ENCODE assay signal across 12 cellular contexts in genomic region chr11:67561971-67562560, GRCh38. TPM values are rescaled to one million over a fixed set of nuclear protein-coding genes. Genes with fewer than 3 reads are reported as not detected.
DNase-seq lines count a peak whose midpoint lies in the region; ATAC-seq and TF ChIP-seq lines count a peak whose summit lies in the region.
"Had no signal": no experiment of that assay in that cellular context is flagged by ENCODE, and none has a peak within 500 bp of the region (broad histone marks: within the 10 kb centered on the region; RNA-seq: fewer than 3 reads in every experiment).

No MANE protein-coding gene starts in this region.

- intact Hi-C loops in naive thymus-derived CD4-positive, alpha-beta T cell (cut with micrococcal nuclease), result no loop called here
- intact Hi-C loops in right cardiac atrium (cut with DNase I), result no loop called here

- H3K27me3 ChIP-seq in naive thymus-derived CD4-positive, alpha-beta T cell (ENCODE audit: control insufficient read depth in 2 of 2, insufficient read depth in 2 of 2, low read length in 2 of 2), result no peaks in the 10 kb centered on the region
- H3K27me3 ChIP-seq in right cardiac atrium (ENCODE audit: control insufficient read depth, insufficient read depth), result no peaks in the 10 kb centered on the region

- H3K9me3 Mint-ChIP-seq in memory B cell, result no peaks in the 10 kb centered on the region
- no peaks in the 10 kb centered on the region for H3K9me3 Mint-ChIP-seq in naive thymus-derived CD4-positive, alpha-beta T cell
- H3K9me3 Mint-ChIP-seq: activated T-helper 1 cell treated with anti-CD3 and anti-CD28 coated beads, Interleukin-12 subunit alpha, Interleukin-12 subunit beta, Interleukin-2, Interleukin-4 antibody, amounts not matched to agents 30 ng/mL and 10 ng/mL and 1 ng/mL, durations not matched to agents 14 hours and 24 hours and 36 hours; naive B cell had no signal

- 0 out of 2 replicates have a peak, but pooled peaks have one; percentile 26 for TF ChIP-seq EP300 in Ishikawa (IDR thresholded peaks at IDR 0.05; ENCODE audit: borderline replicate concordance)

- H3K27me3 Mint-ChIP-seq in memory B cell, result peaks cover 9% of the 10 kb centered on the region
- H3K27me3 Mint-ChIP-seq in naive thymus-derived CD4-positive, alpha-beta T cell, result peaks cover 0 to 18% (median 0%) of the 10 kb centered on the region in 5 donors

- H3K4me1 ChIP-seq in naive thymus-derived CD4-positive, alpha-beta T cell (ENCODE audit: control insufficient read depth in 2 of 2, insufficient read depth in 2 of 2, low read length in 2 of 2), result no peaks in the 10 kb centered on the region
- no peaks in the 10 kb centered on the region for H3K4me1 ChIP-seq in right cardiac atrium (ENCODE audit: control insufficient read depth, insufficient read depth, low read length)

- CTCF ChIA-PET in naive thymus-derived CD4-positive, alpha-beta T cell (lab: Charles Lee), result interaction anchor here (1.2 kb wide), 1 partner anchor 215 kb away, joined by 3 read pairs; no protein-coding TSS in a partner anchor

- DNase-seq in memory B cell (ENCODE audit: low spot score in 2 of 2), result no peak
- DNase-seq in naive thymus-derived CD4-positive, alpha-beta T cell, result no peak
- DNase-seq in right cardiac atrium, result no peak
- DNase-seq in nucleus accumbens (lab: John Stamatoyannopoulos, UW), result no peak
- DNase-seq: naive B cell, SHP77 had no signal

- no peaks in the 10 kb centered on the region for H3K36me3 Mint-ChIP-seq in memory B cell
- H3K36me3 Mint-ChIP-seq in naive thymus-derived CD4-positive, alpha-beta T cell, result no peaks in the 10 kb centered on the region
- H3K36me3 Mint-ChIP-seq: naive B cell had no signal

- H3K27ac ChIP-seq in naive thymus-derived CD4-positive, alpha-beta T cell (ENCODE audit: low read depth, low read length), result no peak overlapping the region
- H3K27ac ChIP-seq in right cardiac atrium (ENCODE audit: low read length), result no peak overlapping the region

- H3K4me3 ChIP-seq in naive thymus-derived CD4-positive, alpha-beta T cell (ENCODE audit: low read length), result no peak overlapping the region
- no peak overlapping the region for H3K4me3 ChIP-seq in right cardiac atrium (ENCODE audit: low read length)

- no peaks in the 10 kb centered on the region for H3K9me3 ChIP-seq in naive thymus-derived CD4-positive, alpha-beta T cell (ENCODE audit: control insufficient read depth in 2 of 3, low read length in 3 of 3)
- H3K9me3 ChIP-seq in right cardiac atrium (ENCODE audit: control insufficient read depth, low read length), result no peaks in the 10 kb centered on the region

- H3K4me3 Mint-ChIP-seq in memory B cell, result peak overlapping the region; percentile 27
- no peak overlapping the region for H3K4me3 Mint-ChIP-seq in naive thymus-derived CD4-positive, alpha-beta T cell
- H3K4me3 Mint-ChIP-seq: activated T-helper 1 cell treated with anti-CD3 and anti-CD28 coated beads, Interleukin-12 subunit alpha, Interleukin-12 subunit beta, Interleukin-2, Interleukin-4 antibody, amounts not matched to agents 30 ng/mL and 10 ng/mL and 1 ng/mL, durations not matched to agents 14 hours and 24 hours and 36 hours had no signal

- peaks cover 12% of the 10 kb centered on the region for H3K4me1 Mint-ChIP-seq in memory B cell
- peaks cover 0 to 9% (median 0%) of the 10 kb centered on the region in 7 donors for H3K4me1 Mint-ChIP-seq in naive thymus-derived CD4-positive, alpha-beta T cell

- POLR2A ChIA-PET in naive thymus-derived CD4-positive, alpha-beta T cell (lab: Charles Lee), result no interaction called here

- 75% methylated on average over 7 of the region's 7 CpGs for WGBS in right cardiac atrium

- ATAC-seq in GM18498 (IDR thresholded peaks at IDR 0.05; ENCODE audit: unreplicated experiment), result peak; percentile 72
- ATAC-seq in GM21723 (IDR thresholded peaks at IDR 0.05; ENCODE audit: unreplicated experiment), result peak; percentile 67
- ATAC-seq in memory B cell (ENCODE audit: low read depth), result peak; percentile 47
- ATAC-seq in naive thymus-derived CD4-positive, alpha-beta T cell, result no peak
- ATAC-seq in HG03521 (IDR thresholded peaks at IDR 0.05; ENCODE audit: unreplicated experiment), result no peak
- no peak for ATAC-seq in right cardiac atrium

- no peaks in the 10 kb centered on the region for H3K36me3 ChIP-seq in naive thymus-derived CD4-positive, alpha-beta T cell (ENCODE audit: control insufficient read depth in 2 of 3, insufficient read depth in 3 of 3, low read length in 3 of 3)

- no peak for TF ChIP-seq RAD21 in Ishikawa (IDR thresholded peaks at IDR 0.05; ENCODE audit: low read depth)

- no peak overlapping the region for H3K27ac Mint-ChIP-seq in memory B cell
- H3K27ac Mint-ChIP-seq in naive thymus-derived CD4-positive, alpha-beta T cell, result peak overlapping the region in 1 of 9 donors; percentile 29
- H3K27ac Mint-ChIP-seq: activated T-helper 1 cell treated with anti-CD3 and anti-CD28 coated beads, Interleukin-12 subunit alpha, Interleukin-12 subunit beta, Interleukin-2, Interleukin-4 antibody, amounts not matched to agents 30 ng/mL and 10 ng/mL and 1 ng/mL, durations not matched to agents 14 hours and 24 hours and 36 hours had no signal

TF ChIP-seq in Ishikawa, 13 proteins besides CTCF, POLR2A, EP300 and RAD21:
- TF ChIP-seq TCF12 (IDR thresholded peaks at IDR 0.05; ENCODE audit: low read depth), result peak; percentile 44; the same call in 1 of the 2 replicates
- peak; percentile 40; the same call in 1 of the 2 replicates for TF ChIP-seq MAX (IDR thresholded peaks at IDR 0.05)
- peak; percentile 79 for TF ChIP-seq YY1 (IDR thresholded peaks at IDR 0.05; ENCODE audit: low read depth)
- peak; percentile 49 for TF ChIP-seq TEAD4 (IDR thresholded peaks at IDR 0.05)
- no peak for TF ChIP-seq CEBPB (IDR thresholded peaks at IDR 0.05)

RNA-seq across cellular contexts. Expression of gene GSTP1, which starts 21.5 kb away (rescaled TPM):
- 100 to 1,000 TPM in 4 of 5 experiments, 10 to 100 TPM in 1; 77.2 to 265 (median 139) TPM for total RNA-seq in naive thymus-derived CD4-positive, alpha-beta T cell
- polyA plus RNA-seq in naive thymus-derived CD4-positive, alpha-beta T cell, result 100 to 1,000 TPM; 190 to 202 TPM
- total RNA-seq in right cardiac atrium, result 100 to 1,000 TPM; 323 to 411 (median 377) TPM
- 501 TPM for polyA plus RNA-seq in right cardiac atrium

RNA-seq across cellular contexts. Expression of gene CABP2, which starts 38.8 kb away (rescaled TPM):
- not detected for total RNA-seq in naive thymus-derived CD4-positive, alpha-beta T cell
- polyA plus RNA-seq in naive thymus-derived CD4-positive, alpha-beta T cell, result not detected
- not detected for total RNA-seq in right cardiac atrium
- polyA plus RNA-seq in right cardiac atrium, result not detected
- total RNA-seq: activated T-helper 1 cell treated with anti-CD3 and anti-CD28 coated beads, Interleukin-12 subunit alpha, Interleukin-12 subunit beta, Interleukin-2, Interleukin-4 antibody, amounts not matched to agents 30 ng/mL and 10 ng/mL and 1 ng/mL, durations not matched to agents 14 hours and 24 hours and 36 hours; fibroblast of lung had no signal
- polyA plus RNA-seq: fibroblast of lung had no signal

RNA-seq across cellular contexts. Expression of gene NDUFV1, which starts 44.7 kb away (rescaled TPM):
- total RNA-seq in naive thymus-derived CD4-positive, alpha-beta T cell, result 100 to 1,000 TPM; 198 to 253 (median 212) TPM
- polyA plus RNA-seq in naive thymus-derived CD4-positive, alpha-beta T cell, result 100 to 1,000 TPM; 111 to 113 TPM
- 100 to 1,000 TPM; 375 to 462 (median 435) TPM for total RNA-seq in right cardiac atrium
- 380 TPM for polyA plus RNA-seq in right cardiac atrium

RNA-seq across cellular contexts. Expression of gene CDK2AP2, which starts 54.1 kb away (rescaled TPM):
- total RNA-seq in naive thymus-derived CD4-positive, alpha-beta T cell, result 100 to 1,000 TPM in 1 of 5 experiments, 10 to 100 TPM in 4; 31.0 to 168 (median 61.9) TPM
- polyA plus RNA-seq in naive thymus-derived CD4-positive, alpha-beta T cell, result 10 to 100 TPM; 64.5 to 94.3 TPM
- total RNA-seq in right cardiac atrium, result 10 to 100 TPM; 31.5 to 52.7 (median 49.9) TPM
- 65.2 TPM for polyA plus RNA-seq in right cardiac atrium

RNA-seq across cellular contexts. Expression of gene PITPNM1, which starts 56.9 kb away (rescaled TPM):
- 100 to 1,000 TPM in 3 of 5 experiments, 10 to 100 TPM in 2; 78.9 to 133 (median 112) TPM for total RNA-seq in naive thymus-derived CD4-positive, alpha-beta T cell
- polyA plus RNA-seq in naive thymus-derived CD4-positive, alpha-beta T cell, result 10 to 100 TPM in 1 of 2 donors, 1 to 10 TPM in 1; 9.5 to 30.8 TPM
- total RNA-seq in right cardiac atrium, result 10 to 100 TPM; 19.4 to 26.3 (median 24.1) TPM
- polyA plus RNA-seq in right cardiac atrium, result 13.7 TPM

Comparison
In these comparisons a context has a peak if more than half of its experiments do, and no peak if none do; other contexts are left out.
1. ATAC-seq: peak in GM18498 (single experiment), GM21723 (single experiment) and memory B cell (single experiment); none in naive thymus-derived CD4-positive, alpha-beta T cell (single experiment), HG03521 (single experiment) and right cardiac atrium (0 of 2).